ENCODE assay signal across 8 cellular contexts in the genomic region with DNA sequence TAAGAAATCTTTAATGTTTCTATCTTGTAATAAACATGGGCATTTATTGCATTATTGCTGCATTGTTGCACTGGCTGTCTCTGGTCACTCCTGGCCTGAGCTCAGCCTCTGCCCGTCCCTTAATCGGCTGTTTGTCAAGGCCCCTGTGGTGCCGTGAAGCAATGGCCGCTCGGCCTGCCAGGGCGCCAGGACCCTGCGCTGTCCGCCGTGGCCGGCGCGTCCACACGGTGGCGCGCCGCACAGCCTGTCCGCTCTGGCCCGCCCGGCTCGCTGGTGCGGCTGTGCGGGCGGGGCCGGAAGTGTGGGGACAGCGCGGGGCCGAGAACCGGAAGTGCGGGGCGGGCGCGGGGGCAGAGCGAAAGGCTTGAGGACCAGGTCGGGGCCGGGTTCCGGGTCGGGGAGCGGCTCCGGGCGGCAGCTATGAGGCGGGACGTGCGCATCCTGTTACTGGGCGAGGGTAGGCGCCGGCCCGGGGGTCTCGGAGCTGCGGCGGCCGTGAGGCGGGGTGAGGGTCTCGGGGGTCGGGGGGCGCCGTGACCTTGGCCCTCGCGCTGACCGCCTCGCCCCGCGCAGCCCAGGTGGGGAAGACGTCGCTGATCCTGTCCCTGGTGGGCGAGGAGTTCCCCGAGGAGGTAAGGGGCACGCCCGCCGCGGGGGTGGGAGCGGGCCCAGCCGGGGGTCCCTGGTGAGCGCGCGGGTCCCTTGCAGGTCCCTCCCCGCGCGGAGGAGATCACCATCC.
DNase-seq lines count a peak whose midpoint lies in the region; ATAC-seq and TF ChIP-seq lines count a peak whose summit lies in the region.

A gene (plus strand): TSS at position 353 of the 739 bp plus-strand sequence. CDS start 68 bp downstream, at position 421.

- peak within 1 kb of the TSS; percentile 88 for H3K27ac ChIP-seq in layer of hippocampus (ENCODE audit: low read depth, low read length)

- peak; percentile 51 for TF ChIP-seq CTCF in choroid plexus epithelial cell (conservative IDR thresholded peaks at IDR 0.05; ENCODE audit: low read depth, low read length)

- H3K4me3 ChIP-seq in choroid plexus epithelial cell (ENCODE audit: low read depth, low read length): peak within 1 kb of the TSS; percentile 93

- peak; percentile 83 for ATAC-seq in HG03442 (IDR thresholded peaks at IDR 0.05; ENCODE audit: unreplicated experiment)

- DNase-seq in AG20443 (ENCODE audit: low spot score) (peak; percentile 94), NCI-H524 (lab: John Stamatoyannopoulos, UW) (peak; percentile 85 to 92), choroid plexus epithelial cell (ENCODE audit: low read depth) (peak; percentile 92)
- DNase-seq in activated CD4-positive, alpha-beta T cell treated with anti-CD3 and anti-CD28 coated beads for 4 hours: peak; percentile 89 to 91
- DNase-seq in stimulated activated CD4-positive, alpha-beta T cell treated with anti-CD3 and anti-CD28 coated beads, Interleukin-1b, Interleukin-23, amount 100 ng/mL, for 24 hours (ENCODE audit: low read depth in 4 of 4, low spot score in 1 of 4): peak; percentile 86 to 91 (median 88)

- H3K27me3 ChIP-seq in layer of hippocampus (ENCODE audit: control insufficient read depth, insufficient read depth, low read length): no peaks in the 10 kb centered on the region

- peak; percentile 89 for TF ChIP-seq POLR2A in GM19193 (IDR thresholded peaks at IDR 0.05; ENCODE audit: extremely low read depth, insufficient read depth, insufficient read length)

Comparison
In these comparisons a context has a peak if more than half of its experiments do, and no peak if none do; other contexts are left out.
1. Peak in every context shown above with its lines: DNase-seq, ATAC-seq, H3K4me3 ChIP-seq and H3K27ac ChIP-seq.